1 cellular context compared by ENCODE assay signal in genomic region chr11:17276236-17277023, GRCh38.
TF ChIP-seq lines count a peak whose summit lies in the region.

TSS of gene NUCB2 (plus strand) at chr11:17276739. CDS start at chr11:17295324, 18,585 bp downstream.

TF ChIP-seq in HepG2, 621 proteins besides CTCF, POLR2A, EP300 and RAD21 (continued from another document and continues in another):
- TF ChIP-seq CREB3 (CRISPR knock-in tag; IDR thresholded peaks at IDR 0.05) (0 out of 2 replicates have a peak, but pooled peaks have one; percentile 62), NKX3-1 (CRISPR knock-in tag; IDR thresholded peaks at IDR 0.05) (no peak), ZBED4 (CRISPR knock-in tag; IDR thresholded peaks at IDR 0.05; ENCODE audit: borderline replicate concordance) (no peak), HNRNPH1 (optimal IDR thresholded peaks at IDR 0.05; ENCODE audit: low read depth, low read length) (no peak), CBX2 (IDR thresholded peaks at IDR 0.05; ENCODE audit: low read depth, low read length) (no peak), CBX2 (CRISPR knock-in tag; IDR thresholded peaks at IDR 0.05; ENCODE audit: low read depth) (no peak), MXD3 (CRISPR knock-in tag; IDR thresholded peaks at IDR 0.05) (peak; percentile 48; the same call in 1 of the 2 replicates), PAWR (CRISPR knock-in tag; IDR thresholded peaks at IDR 0.05; ENCODE audit: borderline replicate concordance) (no peak), ZFP90 (CRISPR knock-in tag; IDR thresholded peaks at IDR 0.05; ENCODE audit: borderline replicate concordance) (peak; percentile 81; the same call in 1 of the 2 replicates), MIER2 (CRISPR knock-in tag; IDR thresholded peaks at IDR 0.05) (no peak), SOX5 (CRISPR knock-in tag; IDR thresholded peaks at IDR 0.05; ENCODE audit: borderline replicate concordance) (no peak), ZNF782 (CRISPR knock-in tag; IDR thresholded peaks at IDR 0.05; ENCODE audit: borderline replicate concordance) (0 out of 2 replicates have a peak, but pooled peaks have one; percentile 61), RXRB (CRISPR knock-in tag; IDR thresholded peaks at IDR 0.05; ENCODE audit: borderline replicate concordance) (no peak), MATR3 (CRISPR knock-in tag; IDR thresholded peaks at IDR 0.05) (no peak), ZNF382 (CRISPR knock-in tag; IDR thresholded peaks at IDR 0.05; ENCODE audit: borderline replicate concordance) (no peak), ZNF780A (CRISPR knock-in tag; IDR thresholded peaks at IDR 0.05) (no peak), ZNF850 (CRISPR knock-in tag; conservative IDR thresholded peaks at IDR 0.05) (no peak), KAT2B (IDR thresholded peaks at IDR 0.05; ENCODE audit: borderline replicate concordance, low read depth, low read length) (no peak), USF2 (IDR thresholded peaks at IDR 0.05; ENCODE audit: low read depth, low read length) (no peak), USF2 (CRISPR knock-in tag; IDR thresholded peaks at IDR 0.05; ENCODE audit: borderline replicate concordance) (no peak), FOSL1 (CRISPR knock-in tag; IDR thresholded peaks at IDR 0.05; ENCODE audit: borderline replicate concordance) (no peak), PTBP1 (IDR thresholded peaks at IDR 0.05; ENCODE audit: low read depth, low read length, poor library complexity, severe bottlenecking) (peak; percentile 22), ZFX (CRISPR knock-in tag; IDR thresholded peaks at IDR 0.05; ENCODE audit: low read depth) (peak; percentile 97), FOXP4 (CRISPR knock-in tag; IDR thresholded peaks at IDR 0.05) (no peak), KDM5B (CRISPR knock-in tag; IDR thresholded peaks at IDR 0.05; ENCODE audit: borderline replicate concordance) (peak; percentile 67; the same call in 1 of the 2 replicates), ZNF274 (CRISPR knock-in tag; IDR thresholded peaks at IDR 0.05) (peak; percentile 85), CCAR2 (optimal IDR thresholded peaks at IDR 0.05; ENCODE audit: low read depth, low read length) (no peak), ZBTB21 (CRISPR knock-in tag; IDR thresholded peaks at IDR 0.05) (peak; percentile 13; the same call in 1 of the 2 replicates), ARID2 (CRISPR knock-in tag; IDR thresholded peaks at IDR 0.05; ENCODE audit: borderline replicate concordance) (peak; percentile 59; the same call in 1 of the 2 replicates), HMGXB3 (CRISPR knock-in tag; IDR thresholded peaks at IDR 0.05; ENCODE audit: borderline replicate concordance) (peak; percentile 85), ZNF770 (CRISPR knock-in tag; IDR thresholded peaks at IDR 0.05) (peak; percentile 50; the same call in 1 of the 2 replicates), ZNF460 (CRISPR knock-in tag; IDR thresholded peaks at IDR 0.05; ENCODE audit: borderline replicate concordance) (peak; percentile 64; the same call in 1 of the 2 replicates), ZBTB39 (CRISPR knock-in tag; IDR thresholded peaks at IDR 0.05) (no peak), SRSF9 (IDR thresholded peaks at IDR 0.05; ENCODE audit: borderline replicate concordance, insufficient read depth, low read depth, low read length, poor library complexity, severe bottlenecking) (no peak)
